In the genomic region with DNA sequence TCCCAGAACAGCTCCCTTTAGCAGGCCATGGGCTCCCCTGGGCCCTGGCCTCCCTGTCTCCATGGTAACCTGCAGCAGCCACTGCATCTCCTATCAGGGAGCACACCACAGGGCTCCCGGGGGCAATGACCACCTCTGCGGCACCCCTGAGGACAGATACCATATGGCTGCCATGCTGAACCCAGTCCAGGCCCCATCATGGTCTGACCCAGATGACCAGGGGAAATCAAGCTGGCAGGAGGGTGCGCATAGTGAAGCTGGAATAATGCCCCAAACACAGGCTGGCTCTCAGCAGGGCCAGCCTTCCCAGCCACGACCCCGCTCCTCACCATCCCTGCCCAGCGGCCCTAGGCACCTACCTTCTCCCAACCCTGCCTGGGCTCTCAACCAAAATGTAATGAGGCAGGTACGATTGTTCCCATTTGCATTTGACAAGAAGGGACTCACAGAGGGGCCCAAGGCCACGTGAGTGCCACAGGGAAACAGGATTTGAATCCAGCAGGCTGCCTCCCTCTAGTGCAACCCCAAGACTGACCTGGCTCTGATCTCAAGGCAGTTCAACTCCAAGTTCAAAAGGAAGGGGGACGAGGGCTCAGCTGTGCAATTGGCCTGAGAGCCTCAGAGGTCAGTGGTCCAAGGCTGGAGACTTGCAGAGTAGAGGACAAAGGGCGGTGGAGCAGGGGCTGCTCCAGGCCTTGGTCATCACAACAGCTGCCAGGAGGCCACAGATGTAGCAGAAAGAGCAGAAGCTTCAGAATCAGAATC, we compare ENCODE assay signal across 20 cellular contexts. TPM values are rescaled to one million over a fixed set of nuclear protein-coding genes. Genes with fewer than 3 reads are reported as not detected.
DNase-seq lines count a peak whose midpoint lies in the region; ATAC-seq, FAIRE-seq and TF ChIP-seq lines count a peak whose summit lies in the region.
"Had no signal": no experiment of that assay in that cellular context is flagged by ENCODE, and none has a peak within 500 bp of the region (broad histone marks: within the 10 kb centered on the region; RNA-seq: fewer than 3 reads in every experiment).

No MANE protein-coding gene starts in this region.

- H3K9me3 ChIP-seq in HepG2 (ENCODE audit: low read length) = no peaks in the 10 kb centered on the region
- H3K9me3 ChIP-seq in right lobe of liver = no peaks in the 10 kb centered on the region
- no peaks in the 10 kb centered on the region for H3K9me3 ChIP-seq in astrocyte (ENCODE audit: insufficient read depth, low read depth, low read length)
- no peaks in the 10 kb centered on the region for H3K9me3 ChIP-seq in kidney (ENCODE audit: control insufficient read depth in 1 of 2, low read length in 2 of 2)

- H4K20me1 ChIP-seq in HepG2 (ENCODE audit: insufficient read depth, low read length) (no peaks in the 10 kb centered on the region), astrocyte (ENCODE audit: insufficient read depth, low read length) (peaks cover 3% of the 10 kb centered on the region)

- H3K36me3 ChIP-seq in HepG2 (replicated peaks in 1 of 2; ENCODE audit: control insufficient read depth in 1 of 2, insufficient read depth in 2 of 2, low read length in 2 of 2) = no peaks in the 10 kb centered on the region
- H3K36me3 ChIP-seq in right lobe of liver = no peaks in the 10 kb centered on the region
- H3K36me3 ChIP-seq in astrocyte (ENCODE audit: insufficient read depth, low read length) = no peaks in the 10 kb centered on the region
- no peaks in the 10 kb centered on the region for H3K36me3 ChIP-seq in kidney (ENCODE audit: control insufficient read depth in 1 of 2, insufficient read depth in 2 of 2, low read length in 2 of 2)

- H3K9me3 Mint-ChIP-seq in astrocyte (ENCODE audit: unreplicated experiment) = no peaks in the 10 kb centered on the region
- H3K9me3 Mint-ChIP-seq: HFFc6 had no signal

- H3K27ac Mint-ChIP-seq in astrocyte (ENCODE audit: unreplicated experiment) = peak overlapping the region; percentile 27
- H3K27ac Mint-ChIP-seq: HFFc6 had no signal

- TF ChIP-seq RAD21 in HepG2 (CRISPR knock-in tag; IDR thresholded peaks at IDR 0.05) = no peak

- intact Hi-C loops in HepG2 (cut with micrococcal nuclease; ENCODE audit: unreplicated experiment) = no loop called here
- intact Hi-C loops in right lobe of liver (cut with DNase I) = no loop called here
- intact Hi-C loops in kidney (cut with DNase I) = no loop called here

- FAIRE-seq in HepG2 (lab: Jason Lieb, UNC) (no peak), astrocyte (lab: Jason Lieb, UNC) (no peak), kidney (lab: Jason Lieb, UNC) (no peak)
- FAIRE-seq: GM12891, GM19239, HTR-8/SVneo had no signal

- H3K27me3 Mint-ChIP-seq in astrocyte (ENCODE audit: low read depth, unreplicated experiment) = peaks cover 34% of the 10 kb centered on the region

- H3K4me1 ChIP-seq in HepG2 (ENCODE audit: insufficient read depth, low read length) = peaks cover 58% of the 10 kb centered on the region
- H3K4me1 ChIP-seq in right lobe of liver = peaks cover 0 to 12% (median 5%) of the 10 kb centered on the region in 4 donors
- H3K4me1 ChIP-seq in astrocyte (ENCODE audit: insufficient read depth, low read length) = peaks cover 3% of the 10 kb centered on the region
- H3K4me1 ChIP-seq in kidney (ENCODE audit: control insufficient read depth in 1 of 2, insufficient read depth in 1 of 2, low read depth in 1 of 2, low read length in 2 of 2) = peaks cover 5 to 13% of the 10 kb centered on the region in 2 donors

- H3K9ac ChIP-seq in HepG2 (ENCODE audit: insufficient read depth, low read depth, low read length) (no peak overlapping the region), astrocyte (ENCODE audit: low read length) (no peak overlapping the region), kidney (ENCODE audit: low read length in 2 of 2) (no peak overlapping the region)
- H3K9ac ChIP-seq: GM23248 had no signal

- POLR2A ChIA-PET in HepG2 (lab: Yijun Ruan, JAX) = no interaction called here

- WGBS in HepG2 (ENCODE audit: low lambda C conversion rate) = 17% methylated on average over 7 of the region's 10 CpGs
- 76% methylated on average over 5 of the region's 10 CpGs for WGBS in right lobe of liver (ENCODE audit: insufficient coverage, low coverage, low lambda C conversion rate, missing lambda C conversion rate)

- BruUV-seq in HepG2 (replicated peaks; lab: Mats Ljungman, UMichigan) = no TSS peak

- TF ChIP-seq CTCF in HepG2 (CRISPR knock-in tag; IDR thresholded peaks at IDR 0.05) = no peak
- TF ChIP-seq CTCF in right lobe of liver (IDR thresholded peaks at IDR 0.05) = no peak
- no peak for TF ChIP-seq CTCF in astrocyte (IDR thresholded peaks at IDR 0.05; ENCODE audit: insufficient read depth, low read depth, low read length)
- no peak for TF ChIP-seq CTCF in kidney (IDR thresholded peaks at IDR 0.05; ENCODE audit: borderline replicate concordance, extremely low read depth, insufficient read depth)

- H3K27ac ChIP-seq in HepG2 (ENCODE audit: extremely low read length, insufficient read depth, low read length) (no peak overlapping the region), right lobe of liver (no peak overlapping the region), astrocyte (ENCODE audit: low read depth, low read length) (no peak overlapping the region), kidney (ENCODE audit: low read depth in 2 of 2, low read length in 2 of 2) (no peak overlapping the region)
- H3K27ac ChIP-seq: C4-2B, GM23248 had no signal

- no peak overlapping the region for H3K4me2 ChIP-seq in HepG2 (ENCODE audit: low read depth, low read length)
- no peak overlapping the region for H3K4me2 ChIP-seq in astrocyte (ENCODE audit: low read length)

- H3K4me1 Mint-ChIP-seq in astrocyte (ENCODE audit: low read depth, unreplicated experiment) = peaks cover 4% of the 10 kb centered on the region

- no peak for TF ChIP-seq EP300 in HepG2 (IDR thresholded peaks at IDR 0.05; ENCODE audit: low read depth in 2 of 2, low read length in 2 of 2)
- TF ChIP-seq EP300 in HepG2 (CRISPR knock-in tag; IDR thresholded peaks at IDR 0.05; ENCODE audit: borderline replicate concordance) = no peak

- H3K79me2 ChIP-seq in HepG2 (ENCODE audit: insufficient read depth, low read length) (no peaks in the 10 kb centered on the region), astrocyte (ENCODE audit: insufficient read depth, low read length) (no peaks in the 10 kb centered on the region)

- no peak for ATAC-seq in HepG2
- ATAC-seq in right lobe of liver = no peak
- ATAC-seq in GM21576 (IDR thresholded peaks at IDR 0.05; ENCODE audit: unreplicated experiment) = no peak
- ATAC-seq: PC-3 had no signal

- H3K27me3 ChIP-seq in HepG2 (ENCODE audit: control insufficient read depth in 1 of 2, insufficient read depth in 2 of 2, low read length in 2 of 2) (peaks cover 9 to 45% of the 10 kb centered on the region in 2 experiments; a peak in 4 of 5 replicates), right lobe of liver (peaks cover 0 to 7% of the 10 kb centered on the region in 2 donors), astrocyte (ENCODE audit: insufficient read depth, low read length) (peaks cover 26% of the 10 kb centered on the region)

- CTCF ChIA-PET in HepG2 (lab: Yijun Ruan, JAX; ENCODE audit: low intra/inter-chr PET ratio, low total read pairs) = no interaction called here

- DNase-seq in HepG2 (ENCODE audit: low spot score) (no peak), right lobe of liver (no peak), astrocyte (ENCODE audit: low read depth) (no peak), kidney tubule cell (ENCODE audit: low spot score) (peak; percentile 32), NCI-H1105 (lab: John Stamatoyannopoulos, UW) (no peak), kidney (no peak), hippocampal formation (lab: John Stamatoyannopoulos, UW) (no peak)
- DNase-seq: GM23248, HFFc6, MM.1S, NCI-H1105 treated with DMSO at 0.1 percent for 48 hours, NCI-H1930, NCI-H526 had no signal

- TF ChIP-seq POLR2A in HepG2 (IDR thresholded peaks at IDR 0.05; ENCODE audit: insufficient read depth in 1 of 2, low read depth in 2 of 2, low read length in 2 of 2) (no peak), right lobe of liver (IDR thresholded peaks at IDR 0.05) (no peak)

- H3K4me3 ChIP-seq in HepG2 (replicated peaks in 1 of 3; ENCODE audit: insufficient read depth in 1 of 3, low read depth in 2 of 3, low read length in 3 of 3) (no peak overlapping the region), right lobe of liver (no peak overlapping the region), astrocyte (ENCODE audit: insufficient read depth, low read depth, low read length) (no peak overlapping the region), kidney (ENCODE audit: low read length in 2 of 2) (no peak overlapping the region)
- H3K4me3 ChIP-seq: GM23248 had no signal

- peak overlapping the region; percentile 34 for H3K4me3 Mint-ChIP-seq in astrocyte (ENCODE audit: unreplicated experiment)
- H3K4me3 Mint-ChIP-seq: HFFc6 had no signal

- in situ Hi-C loops in HepG2 (cut with HindIII; ENCODE audit: extremely low pct_ligation_motif_present, low pct_unique_long_range_greater_than_20kb) = no loop called here

- no peak overlapping the region for H2AFZ ChIP-seq in HepG2 (ENCODE audit: low read length)
- no peak overlapping the region for H2AFZ ChIP-seq in astrocyte (ENCODE audit: low read depth, low read length)
- H2AFZ ChIP-seq: GM23248 had no signal

- peaks cover 2% of the 10 kb centered on the region for H3K36me3 Mint-ChIP-seq in astrocyte (ENCODE audit: low read depth, unreplicated experiment)

RNA-seq across cellular contexts. Expression of gene RUNDC3A, which starts 2.4 kb away (rescaled TPM):
- not detected in 2 replicates for total RNA-seq in HepG2 (2016; rRNA removed; fragmentation: Illumina TruSeq; extraction: Trizol)
- total RNA-seq in HepG2 (2016; cell fraction: cytosol; rRNA removed; fragmentation: Illumina TruSeq; extraction: Trizol; ENCODE audit: low read depth) = not detected in 2 replicates
- 0.04 TPM in 1 of 2 replicates, not detected in the other for total RNA-seq in HepG2 (2016; cell fraction: insoluble cytoplasmic fraction; rRNA removed; fragmentation: Illumina TruSeq; extraction: Trizol)
- 0.31 TPM in 1 of 2 replicates, not detected in the other for total RNA-seq in HepG2 (2016; cell fraction: membrane; rRNA removed; fragmentation: Illumina TruSeq; extraction: Trizol)
- not detected in 2 replicates for total RNA-seq in HepG2 (2016; cell fraction: nucleus; rRNA removed; fragmentation: Illumina TruSeq; extraction: Trizol)
- polyA plus RNA-seq in HepG2 (2011; rRNA removed) = 0.25 and 0.33 TPM in 2 replicates
- polyA plus RNA-seq in HepG2 (2011; cell fraction: cytosol; rRNA removed) = 0.32 and 0.42 TPM in 2 replicates
- 0.97 and 1.1 TPM in 2 replicates for polyA plus RNA-seq in HepG2 (2011; cell fraction: nucleus; rRNA removed)
- polyA plus RNA-seq in HepG2 (2012) = 0.11 and 0.43 TPM in 2 replicates
- polyA plus RNA-seq in HepG2 (2016; cell fraction: cytosol; fragmentation: Illumina TruSeq; extraction: Trizol; ENCODE audit: low read depth) = 0.18 TPM in 2 replicates
- 0.21 and 0.33 TPM in 2 replicates for polyA plus RNA-seq in HepG2 (2016; cell fraction: insoluble cytoplasmic fraction; fragmentation: Illumina TruSeq; extraction: Trizol; ENCODE audit: low read depth)
- polyA plus RNA-seq in HepG2 (2016; cell fraction: membrane; fragmentation: Illumina TruSeq; extraction: Trizol; ENCODE audit: low read depth) = 0.07 TPM in 1 of 2 replicates, not detected in the other
- 0.33 TPM in 1 of 2 replicates, not detected in the other for polyA plus RNA-seq in HepG2 (2016; cell fraction: nucleus; fragmentation: Illumina TruSeq; extraction: Trizol; ENCODE audit: insufficient read depth, low read depth)
- polyA minus RNA-seq in HepG2 (2011; rRNA and poly(A)+ RNA removed; ENCODE audit: low replicate concordance) = 0.48 TPM in 1 of 2 replicates, not detected in the other
- not detected in 2 replicates for polyA minus RNA-seq in HepG2 (2011; cell fraction: cytosol; rRNA and poly(A)+ RNA removed)
- 0.50 TPM in 1 of 2 replicates, not detected in the other for polyA minus RNA-seq in HepG2 (2011; cell fraction: nucleus; rRNA and poly(A)+ RNA removed)
- total RNA-seq in right lobe of liver = under 1 TPM in 2 of 6 experiments, not detected in 4; 0.12 to 0.75 TPM
- total RNA-seq in astrocyte = 2.0 and 3.4 TPM in 2 replicates
- total RNA-seq in kidney = 2.2 TPM
- polyA plus RNA-seq in kidney (ENCODE audit: insufficient read depth, low read depth, low replicate concordance) = 6.4 TPM
- total RNA-seq: A172 had no signal

RNA-seq across cellular contexts. Expression of gene SLC25A39, which starts 13.8 kb away (rescaled TPM):
- total RNA-seq in HepG2 (2016; rRNA removed; fragmentation: Illumina TruSeq; extraction: Trizol) (119 and 151 TPM in 2 replicates), right lobe of liver (100 to 1,000 TPM in 2 of 6 experiments, 10 to 100 TPM in 4; 56.3 to 111 (median 64.6) TPM), astrocyte (80.6 and 80.9 TPM in 2 replicates), kidney (107 TPM)
- 410 and 476 TPM in 2 replicates for total RNA-seq in HepG2 (2016; cell fraction: cytosol; rRNA removed; fragmentation: Illumina TruSeq; extraction: Trizol; ENCODE audit: low read depth)
- 99.0 and 156 TPM in 2 replicates for total RNA-seq in HepG2 (2016; cell fraction: insoluble cytoplasmic fraction; rRNA removed; fragmentation: Illumina TruSeq; extraction: Trizol)
- 478 and 550 TPM in 2 replicates for total RNA-seq in HepG2 (2016; cell fraction: membrane; rRNA removed; fragmentation: Illumina TruSeq; extraction: Trizol)
- 88.4 and 102 TPM in 2 replicates for total RNA-seq in HepG2 (2016; cell fraction: nucleus; rRNA removed; fragmentation: Illumina TruSeq; extraction: Trizol)
- polyA plus RNA-seq in HepG2 (2011; rRNA removed) (144 and 164 TPM in 2 replicates), kidney (ENCODE audit: insufficient read depth, low read depth, low replicate concordance) (389 TPM)
- polyA plus RNA-seq in HepG2 (2011; cell fraction: cytosol; rRNA removed) = 120 and 173 TPM in 2 replicates
- 432 and 489 TPM in 2 replicates for polyA plus RNA-seq in HepG2 (2011; cell fraction: nucleus; rRNA removed)
- polyA plus RNA-seq in HepG2 (2012) = 90.6 and 129 TPM in 2 replicates
- 809 and 889 TPM in 2 replicates for polyA plus RNA-seq in HepG2 (2016; cell fraction: cytosol; fragmentation: Illumina TruSeq; extraction: Trizol; ENCODE audit: low read depth)
- polyA plus RNA-seq in HepG2 (2016; cell fraction: insoluble cytoplasmic fraction; fragmentation: Illumina TruSeq; extraction: Trizol; ENCODE audit: low read depth) = 161 and 204 TPM in 2 replicates
- 764 and 806 TPM in 2 replicates for polyA plus RNA-seq in HepG2 (2016; cell fraction: membrane; fragmentation: Illumina TruSeq; extraction: Trizol; ENCODE audit: low read depth)
- 299 and 303 TPM in 2 replicates for polyA plus RNA-seq in HepG2 (2016; cell fraction: nucleus; fragmentation: Illumina TruSeq; extraction: Trizol; ENCODE audit: insufficient read depth, low read depth)
- polyA minus RNA-seq in HepG2 (2011; rRNA and poly(A)+ RNA removed; ENCODE audit: low replicate concordance) = 136 and 157 TPM in 2 replicates
- 35.4 and 57.5 TPM in 2 replicates for polyA minus RNA-seq in HepG2 (2011; cell fraction: cytosol; rRNA and poly(A)+ RNA removed)
- 45.3 and 47.1 TPM in 2 replicates for polyA minus RNA-seq in HepG2 (2011; cell fraction: nucleus; rRNA and poly(A)+ RNA removed)

RNA-seq across cellular contexts. Expression of gene GRN, which starts 34.3 kb away (rescaled TPM):
- total RNA-seq in HepG2 (2016; rRNA removed; fragmentation: Illumina TruSeq; extraction: Trizol) (41.2 and 86.6 TPM in 2 replicates), right lobe of liver (100 to 1,000 TPM in 5 of 6 experiments, 10 to 100 TPM in 1; 84.5 to 230 (median 150) TPM), astrocyte (327 and 338 TPM in 2 replicates), kidney (353 TPM)
- 14.7 and 16.4 TPM in 2 replicates for total RNA-seq in HepG2 (2016; cell fraction: cytosol; rRNA removed; fragmentation: Illumina TruSeq; extraction: Trizol; ENCODE audit: low read depth)
- 36.4 and 95.6 TPM in 2 replicates for total RNA-seq in HepG2 (2016; cell fraction: insoluble cytoplasmic fraction; rRNA removed; fragmentation: Illumina TruSeq; extraction: Trizol)
- total RNA-seq in HepG2 (2016; cell fraction: membrane; rRNA removed; fragmentation: Illumina TruSeq; extraction: Trizol) = 24.9 and 32.7 TPM in 2 replicates
- total RNA-seq in HepG2 (2016; cell fraction: nucleus; rRNA removed; fragmentation: Illumina TruSeq; extraction: Trizol) = 81.7 and 101 TPM in 2 replicates
- polyA plus RNA-seq in HepG2 (2011; rRNA removed) (143 and 195 TPM in 2 replicates), kidney (ENCODE audit: insufficient read depth, low read depth, low replicate concordance) (235 TPM)
- polyA plus RNA-seq in HepG2 (2011; cell fraction: cytosol; rRNA removed) = 82.9 and 130 TPM in 2 replicates
- polyA plus RNA-seq in HepG2 (2011; cell fraction: nucleus; rRNA removed) = 653 and 705 TPM in 2 replicates
- polyA plus RNA-seq in HepG2 (2012) = 166 and 219 TPM in 2 replicates
- polyA plus RNA-seq in HepG2 (2016; cell fraction: cytosol; fragmentation: Illumina TruSeq; extraction: Trizol; ENCODE audit: low read depth) = 23.3 and 23.7 TPM in 2 replicates
- polyA plus RNA-seq in HepG2 (2016; cell fraction: insoluble cytoplasmic fraction; fragmentation: Illumina TruSeq; extraction: Trizol; ENCODE audit: low read depth) = 50.3 and 62.4 TPM in 2 replicates
- 32.0 and 32.7 TPM in 2 replicates for polyA plus RNA-seq in HepG2 (2016; cell fraction: membrane; fragmentation: Illumina TruSeq; extraction: Trizol; ENCODE audit: low read depth)
- 211 and 219 TPM in 2 replicates for polyA plus RNA-seq in HepG2 (2016; cell fraction: nucleus; fragmentation: Illumina TruSeq; extraction: Trizol; ENCODE audit: insufficient read depth, low read depth)
- 65.4 and 170 TPM in 2 replicates for polyA minus RNA-seq in HepG2 (2011; rRNA and poly(A)+ RNA removed; ENCODE audit: low replicate concordance)
- 146 and 172 TPM in 2 replicates for polyA minus RNA-seq in HepG2 (2011; cell fraction: cytosol; rRNA and poly(A)+ RNA removed)
- polyA minus RNA-seq in HepG2 (2011; cell fraction: nucleus; rRNA and poly(A)+ RNA removed) = 48.2 and 74.1 TPM in 2 replicates

RNA-seq across cellular contexts. Expression of gene SLC4A1, which starts 42.9 kb away (rescaled TPM):
- total RNA-seq in HepG2 (2016; rRNA removed; fragmentation: Illumina TruSeq; extraction: Trizol) (not detected in 2 replicates), right lobe of liver (10 to 100 TPM in 1 of 6 experiments, 1 to 10 TPM in 2, under 1 TPM in 3; 0.06 to 31.8 (median 1.2) TPM), astrocyte (not detected in 2 replicates), kidney (2.1 TPM)
- total RNA-seq in HepG2 (2016; cell fraction: cytosol; rRNA removed; fragmentation: Illumina TruSeq; extraction: Trizol; ENCODE audit: low read depth) = not detected in 2 replicates
- total RNA-seq in HepG2 (2016; cell fraction: insoluble cytoplasmic fraction; rRNA removed; fragmentation: Illumina TruSeq; extraction: Trizol) = not detected in 2 replicates
- total RNA-seq in HepG2 (2016; cell fraction: membrane; rRNA removed; fragmentation: Illumina TruSeq; extraction: Trizol) = not detected in 2 replicates
- total RNA-seq in HepG2 (2016; cell fraction: nucleus; rRNA removed; fragmentation: Illumina TruSeq; extraction: Trizol) = not detected in 2 replicates
- polyA plus RNA-seq in HepG2 (2011; rRNA removed) (0.01 TPM in 1 of 2 replicates, not detected in the other), kidney (ENCODE audit: insufficient read depth, low read depth, low replicate concordance) (201 TPM)
- polyA plus RNA-seq in HepG2 (2011; cell fraction: cytosol; rRNA removed) = not detected in 2 replicates
- polyA plus RNA-seq in HepG2 (2011; cell fraction: nucleus; rRNA removed) = 0.03 TPM in 1 of 2 replicates, not detected in the other
- polyA plus RNA-seq in HepG2 (2012) = not detected in 2 replicates
- not detected in 2 replicates for polyA plus RNA-seq in HepG2 (2016; cell fraction: cytosol; fragmentation: Illumina TruSeq; extraction: Trizol; ENCODE audit: low read depth)
- polyA plus RNA-seq in HepG2 (2016; cell fraction: insoluble cytoplasmic fraction; fragmentation: Illumina TruSeq; extraction: Trizol; ENCODE audit: low read depth) = not detected in 2 replicates
- polyA plus RNA-seq in HepG2 (2016; cell fraction: membrane; fragmentation: Illumina TruSeq; extraction: Trizol; ENCODE audit: low read depth) = not detected in 2 replicates
- polyA plus RNA-seq in HepG2 (2016; cell fraction: nucleus; fragmentation: Illumina TruSeq; extraction: Trizol; ENCODE audit: insufficient read depth, low read depth) = not detected in 2 replicates
- polyA minus RNA-seq in HepG2 (2011; rRNA and poly(A)+ RNA removed; ENCODE audit: low replicate concordance) = not detected in 2 replicates
- not detected in 2 replicates for polyA minus RNA-seq in HepG2 (2011; cell fraction: cytosol; rRNA and poly(A)+ RNA removed)
- polyA minus RNA-seq in HepG2 (2011; cell fraction: nucleus; rRNA and poly(A)+ RNA removed) = not detected in 2 replicates
- total RNA-seq: A172, GM23248, HFFc6, PC-3 had no signal
- polyA plus RNA-seq: GM23248 had no signal

RNA-seq across cellular contexts. Expression of gene FAM171A2, which starts 52.9 kb away (rescaled TPM):
- 1.0 and 1.8 TPM in 2 replicates for total RNA-seq in HepG2 (2016; rRNA removed; fragmentation: Illumina TruSeq; extraction: Trizol)
- total RNA-seq in HepG2 (2016; cell fraction: cytosol; rRNA removed; fragmentation: Illumina TruSeq; extraction: Trizol; ENCODE audit: low read depth) = 0.44 and 1.2 TPM in 2 replicates
- total RNA-seq in HepG2 (2016; cell fraction: insoluble cytoplasmic fraction; rRNA removed; fragmentation: Illumina TruSeq; extraction: Trizol) = 0.97 and 2.0 TPM in 2 replicates
- 1.4 and 2.0 TPM in 2 replicates for total RNA-seq in HepG2 (2016; cell fraction: membrane; rRNA removed; fragmentation: Illumina TruSeq; extraction: Trizol)
- 1.8 and 2.4 TPM in 2 replicates for total RNA-seq in HepG2 (2016; cell fraction: nucleus; rRNA removed; fragmentation: Illumina TruSeq; extraction: Trizol)
- 3.6 and 5.8 TPM in 2 replicates for polyA plus RNA-seq in HepG2 (2011; rRNA removed)
- polyA plus RNA-seq in HepG2 (2011; cell fraction: cytosol; rRNA removed) = 3.3 and 4.9 TPM in 2 replicates
- polyA plus RNA-seq in HepG2 (2011; cell fraction: nucleus; rRNA removed) = 5.7 and 6.2 TPM in 2 replicates
- 3.9 and 7.7 TPM in 2 replicates for polyA plus RNA-seq in HepG2 (2012)
- 0.99 and 1.1 TPM in 2 replicates for polyA plus RNA-seq in HepG2 (2016; cell fraction: cytosol; fragmentation: Illumina TruSeq; extraction: Trizol; ENCODE audit: low read depth)
- polyA plus RNA-seq in HepG2 (2016; cell fraction: insoluble cytoplasmic fraction; fragmentation: Illumina TruSeq; extraction: Trizol; ENCODE audit: low read depth) = 0.66 and 0.71 TPM in 2 replicates
- 0.84 and 1.1 TPM in 2 replicates for polyA plus RNA-seq in HepG2 (2016; cell fraction: membrane; fragmentation: Illumina TruSeq; extraction: Trizol; ENCODE audit: low read depth)
- 3.3 and 3.5 TPM in 2 replicates for polyA plus RNA-seq in HepG2 (2016; cell fraction: nucleus; fragmentation: Illumina TruSeq; extraction: Trizol; ENCODE audit: insufficient read depth, low read depth)
- polyA minus RNA-seq in HepG2 (2011; rRNA and poly(A)+ RNA removed; ENCODE audit: low replicate concordance) = 1.3 and 9.8 TPM in 2 replicates
- 3.0 and 3.8 TPM in 2 replicates for polyA minus RNA-seq in HepG2 (2011; cell fraction: cytosol; rRNA and poly(A)+ RNA removed)
- polyA minus RNA-seq in HepG2 (2011; cell fraction: nucleus; rRNA and poly(A)+ RNA removed) = 1.3 and 2.7 TPM in 2 replicates
- under 1 TPM; 0.16 to 0.68 (median 0.39) TPM for total RNA-seq in right lobe of liver
- 18.2 and 22.8 TPM in 2 replicates for total RNA-seq in astrocyte
- 0.94 TPM for total RNA-seq in kidney
- polyA plus RNA-seq in kidney (ENCODE audit: insufficient read depth, low read depth, low replicate concordance) = 1.6 TPM
